ENCODE assay signal across 15 cellular contexts in the genomic region with DNA sequence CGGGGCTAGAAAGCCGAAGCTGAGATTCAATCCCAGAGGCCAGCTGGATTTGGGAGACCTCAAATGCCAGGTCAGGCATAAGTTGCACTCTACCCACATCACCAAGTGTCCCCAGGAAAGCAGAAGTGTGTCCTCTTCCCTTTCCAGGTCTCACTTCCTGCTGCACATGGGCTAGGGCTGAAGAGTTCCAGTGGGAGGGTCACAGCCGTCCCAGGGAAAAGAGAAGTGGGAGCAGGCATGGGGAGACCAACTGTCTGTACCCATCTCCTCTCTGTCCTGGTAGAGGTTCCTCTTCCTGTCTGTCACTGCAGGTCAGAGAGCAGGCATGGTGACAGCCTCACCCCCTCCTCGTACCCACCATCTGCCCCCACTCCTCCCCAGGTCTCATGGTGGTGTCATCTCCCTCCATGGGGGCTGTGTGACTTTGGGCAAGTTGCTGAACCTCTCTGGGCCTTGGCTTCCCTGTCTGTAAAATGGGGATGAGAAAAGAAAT. TPM values are rescaled to one million over a fixed set of nuclear protein-coding genes. Genes with fewer than 3 reads are reported as not detected.
DNase-seq lines count a peak whose midpoint lies in the region; ATAC-seq, FAIRE-seq and TF ChIP-seq lines count a peak whose summit lies in the region.
"Had no signal": no experiment of that assay in that cellular context is flagged by ENCODE, and none has a peak within 500 bp of the region (broad histone marks: within the 10 kb centered on the region; RNA-seq: fewer than 3 reads in every experiment).

No MANE protein-coding gene starts in this region.

- no peak overlapping the region for H3K23ac ChIP-seq in H9 (ENCODE audit: insufficient read length, low read depth, low read length)

- no peaks in the 10 kb centered on the region for H3K79me1 ChIP-seq in H9 (ENCODE audit: insufficient read depth, low read depth, low read length, poor library complexity, severe bottlenecking)

- no peaks in the 10 kb centered on the region for H3K27me3 Mint-ChIP-seq in H9 (ENCODE audit: low read depth)

- H3K56ac ChIP-seq in H9 (ENCODE audit: insufficient read length, low read depth, low read length) = no peak overlapping the region

- peak overlapping the region in 2 of 3 experiments; percentile 34 to 86; a peak in 3 of 7 replicates for H3K27ac Mint-ChIP-seq in H9
- H3K27ac Mint-ChIP-seq: stimulated activated effector memory CD8-positive, alpha-beta T cell treated with anti-CD3 and anti-CD28 coated beads, Interleukin-12 subunit alpha, Interleukin-12 subunit beta, amount 100 ng/mL, for 72 hours had no signal

- H3K14ac ChIP-seq in H9 (ENCODE audit: insufficient read depth, low read length) = no peak overlapping the region

- H3K4ac ChIP-seq in H9 (ENCODE audit: low read depth, low read length) = no peak overlapping the region

- DNase-seq in H9 (no peak), SKM-1 (lab: John Stamatoyannopoulos, UW; ENCODE audit: unreplicated experiment) (peak; percentile 46), right cardiac atrium (peak in 2 of 3 donors; percentile 64 to 70), pancreas (peak in 1 of 6 donors; percentile 35), HPDE6-E6E7 (ENCODE audit: extremely low spot score) (no peak), kidney glomerular epithelial cell (lab: John Stamatoyannopoulos, UW) (no peak), iPS-NIHi7 (ENCODE audit: extremely low spot score) (no peak), NCI-H187 treated with DMSO at 0.1 percent for 48 hours (lab: John Stamatoyannopoulos, UW) (no peak)
- DNase-seq: activated CD4-positive, alpha-beta T cell treated with anti-CD3 and anti-CD28 coated beads, Interleukin-2, amount 50 U/mL, for 4 hours; activated T-cell treated with anti-CD3 and anti-CD28 coated beads, Interleukin-2, amount 50 U/mL, for 48 hours; DMS153; NCI-H1436; SK-N-SH had no signal

- no peak overlapping the region for H2BK5ac ChIP-seq in H9 (ENCODE audit: insufficient read length, low read length)

- H3K9me3 Mint-ChIP-seq in H9 = no peaks in the 10 kb centered on the region
- H3K9me3 Mint-ChIP-seq: stimulated activated effector memory CD8-positive, alpha-beta T cell treated with anti-CD3 and anti-CD28 coated beads, Interleukin-12 subunit alpha, Interleukin-12 subunit beta, amount 100 ng/mL, for 72 hours had no signal

- H4K20me1 ChIP-seq in H9 (ENCODE audit: control insufficient read depth, insufficient read depth, insufficient read length) = no peaks in the 10 kb centered on the region

- H3K27ac ChIP-seq in H9 (ENCODE audit: insufficient read length, low read depth, low read length) (no peak overlapping the region), right cardiac atrium (ENCODE audit: low read length) (no peak overlapping the region), pancreas (no peak overlapping the region)

- H3K4me3 ChIP-seq in right cardiac atrium (ENCODE audit: low read length) (no peak overlapping the region), pancreas (no peak overlapping the region)

- no peak overlapping the region for H2BK15ac ChIP-seq in H9 (ENCODE audit: low read depth, low read length)

- no peaks in the 10 kb centered on the region for H3K36me3 ChIP-seq in pancreas

- H3K4me1 Mint-ChIP-seq in H9 = no peaks in the 10 kb centered on the region
- H3K4me1 Mint-ChIP-seq: stimulated activated effector memory CD8-positive, alpha-beta T cell treated with anti-CD3 and anti-CD28 coated beads, Interleukin-12 subunit alpha, Interleukin-12 subunit beta, amount 100 ng/mL, for 72 hours had no signal

- H3K18ac ChIP-seq in H9 (ENCODE audit: insufficient read length, low read depth, low read length) = no peak overlapping the region

- no peak overlapping the region for H2BK12ac ChIP-seq in H9 (ENCODE audit: insufficient read length, low read depth, low read length)

- H2AK5ac ChIP-seq in H9 (ENCODE audit: insufficient read length, low read length) = no peak overlapping the region

- no peak overlapping the region for H4K5ac ChIP-seq in H9 (ENCODE audit: insufficient read length, low read depth, low read length)

- no peak overlapping the region for H2BK20ac ChIP-seq in H9 (ENCODE audit: low read depth, low read length, poor library complexity, severe bottlenecking)

- no peaks in the 10 kb centered on the region for H3K9me3 ChIP-seq in H9 (ENCODE audit: control insufficient read depth, low read depth, low read length)
- H3K9me3 ChIP-seq in right cardiac atrium (ENCODE audit: control insufficient read depth, low read length) = no peaks in the 10 kb centered on the region
- no peaks in the 10 kb centered on the region for H3K9me3 ChIP-seq in pancreas
- H3K9me3 ChIP-seq: SK-N-SH had no signal

- intact Hi-C loops in right cardiac atrium (cut with DNase I) (no loop called here), pancreas (cut with DNase I) (no loop called here)

- H2BK120ac ChIP-seq in H9 (ENCODE audit: low read depth, low read length, poor library complexity, severe bottlenecking) = no peak overlapping the region

- H3K4me3 Mint-ChIP-seq in H9 = no peak overlapping the region
- H3K4me3 Mint-ChIP-seq: stimulated activated effector memory CD8-positive, alpha-beta T cell treated with anti-CD3 and anti-CD28 coated beads, Interleukin-12 subunit alpha, Interleukin-12 subunit beta, amount 100 ng/mL, for 72 hours had no signal

- TF ChIP-seq CTCF in H9 (conservative IDR thresholded peaks at IDR 0.05) (no peak), pancreas (IDR thresholded peaks at IDR 0.05) (no peak)

- no peak overlapping the region for H3T11ph ChIP-seq in H9 (ENCODE audit: low read length)

- no CpG with 5 or more reads among the region's 4 CpGs for WGBS in H9 (ENCODE audit: extremely low coverage, insufficient read length, low lambda C conversion rate)
- 67% methylated on average over 4 of the region's 4 CpGs for WGBS in right cardiac atrium
- WGBS in pancreas, 2 donors = 66 to 81% methylated on average over 4 of the region's 4 CpGs

- H3K27me3 ChIP-seq in H9 (ENCODE audit: insufficient read depth, low read length) (no peaks in the 10 kb centered on the region), right cardiac atrium (ENCODE audit: control insufficient read depth, insufficient read depth) (no peaks in the 10 kb centered on the region), pancreas (no peaks in the 10 kb centered on the region)

- no peak overlapping the region for H4K91ac ChIP-seq in H9 (ENCODE audit: insufficient read length, low read depth, low read length)

- FAIRE-seq in pancreas (lab: Jason Lieb, UNC) = no peak

- H3K23me2 ChIP-seq in H9 (ENCODE audit: insufficient read length, low read depth, low read length, poor library complexity, severe bottlenecking) = no peaks in the 10 kb centered on the region

- H3K4me1 ChIP-seq in H9 (ENCODE audit: insufficient read depth, low read length) = no peaks in the 10 kb centered on the region
- H3K4me1 ChIP-seq in right cardiac atrium (ENCODE audit: control insufficient read depth, insufficient read depth, low read length) = no peaks in the 10 kb centered on the region
- H3K4me1 ChIP-seq in pancreas = no peaks in the 10 kb centered on the region

- no peak overlapping the region for H3K4me2 ChIP-seq in H9 (ENCODE audit: insufficient read depth, insufficient read length, low read length)
- H3K4me2 ChIP-seq: SK-N-SH had no signal

- no peak overlapping the region for H2AFZ ChIP-seq in H9 (ENCODE audit: low read length)

- H3K79me2 ChIP-seq in H9 (ENCODE audit: insufficient read depth, low read length) = no peaks in the 10 kb centered on the region; the same call in 1 of the 2 replicates

- ATAC-seq in right cardiac atrium = peak; percentile 54 to 57
- ATAC-seq in pancreas = peak in 3 of 4 donors; percentile 44 to 84 (median 63)
- ATAC-seq: stimulated activated effector memory CD8-positive, alpha-beta T cell treated with anti-CD3 and anti-CD28 coated beads, Interleukin-12 subunit alpha, Interleukin-12 subunit beta, amount 100 ng/mL, for 72 hours had no signal

- H3K36me3 Mint-ChIP-seq in H9 (ENCODE audit: insufficient read depth in 1 of 3, low read depth in 3 of 3) = peaks cover 0 to 19% (median 5%) of the 10 kb centered on the region in 3 experiments; a peak in 6 of 7 replicates
- H3K36me3 Mint-ChIP-seq: stimulated activated effector memory CD8-positive, alpha-beta T cell treated with anti-CD3 and anti-CD28 coated beads, Interleukin-12 subunit alpha, Interleukin-12 subunit beta, amount 100 ng/mL, for 72 hours had no signal

- no peak overlapping the region for H3K9ac ChIP-seq in H9 (ENCODE audit: extremely low read depth, insufficient read length, low read length)
- H3K9ac ChIP-seq: SK-N-SH had no signal

- no peak overlapping the region for H4K8ac ChIP-seq in H9 (replicated peaks; ENCODE audit: insufficient read length, low read depth, low read length)

RNA-seq across cellular contexts. Expression of a gene that starts 14.8 kb away (rescaled TPM):
- total RNA-seq in H9 (2021) (29.4 and 30.3 TPM in 2 replicates), right cardiac atrium (10 to 100 TPM; 30.2 to 43.6 (median 38.5) TPM), pancreas (10 to 100 TPM in 1 of 6 donors, 1 to 10 TPM in 5; 1.2 to 16.6 (median 5.2) TPM)
- polyA plus RNA-seq in right cardiac atrium (12.3 TPM), pancreas (1 to 10 TPM; 2.4 to 2.8 TPM)

RNA-seq across cellular contexts. Expression of a gene that starts 30.4 kb away (rescaled TPM):
- total RNA-seq in H9 (2021) = 309 and 315 TPM in 2 replicates
- 100 to 1,000 TPM; 134 to 152 (median 141) TPM for total RNA-seq in right cardiac atrium
- polyA plus RNA-seq in right cardiac atrium = 89.4 TPM
- total RNA-seq in pancreas = 100 to 1,000 TPM in 1 of 6 donors, 10 to 100 TPM in 5; 74.0 to 101 (median 83.8) TPM
- 10 to 100 TPM; 49.2 to 63.1 TPM for polyA plus RNA-seq in pancreas

RNA-seq across cellular contexts. Expression of a gene that starts 40.8 kb away (rescaled TPM):
- 159 and 175 TPM in 2 replicates for total RNA-seq in H9 (2021)
- total RNA-seq in right cardiac atrium = 1 to 10 TPM; 1.1 to 1.7 (median 1.2) TPM
- polyA plus RNA-seq in right cardiac atrium = 0.14 TPM
- total RNA-seq in pancreas = 1 to 10 TPM in 3 of 6 donors, under 1 TPM in 3; 0.09 to 2.6 (median 0.86) TPM
- under 1 TPM; 0.23 to 0.30 TPM for polyA plus RNA-seq in pancreas
- total RNA-seq: lung microvascular endothelial cell had no signal

Comparison
In these comparisons a context has a peak if more than half of its experiments do, and no peak if none do; other contexts are left out.
1. DNase-seq: peak in SKM-1 (single experiment) and right cardiac atrium (2 of 3); none in H9 (single experiment), HPDE6-E6E7 (single experiment), kidney glomerular epithelial cell (single experiment), iPS-NIHi7 (single experiment) and NCI-H187 treated with DMSO at 0.1 percent for 48 hours (single experiment).
2. RNA of a gene that starts 40.8 kb away (total RNA-seq): 159 to 175 TPM in H9; 1.1 to 1.7 TPM in right cardiac atrium and 0.09 to 2.6 TPM in pancreas; every median in the first group is over 10 times any median in the second.